9 cellular contexts compared by ENCODE assay signal in genomic region chr14:70415788-70416187, GRCh38. TPM values are rescaled to one million over a fixed set of nuclear protein-coding genes. Genes with fewer than 3 reads are reported as not detected.
A peak's percentile ranks its signal among the peaks of the same experiment; 100 is the strongest.
DNase-seq lines count a peak whose midpoint lies in the region; ATAC-seq and TF ChIP-seq lines count a peak whose summit lies in the region.
"Had no signal": no experiment of that assay in that cellular context is flagged by ENCODE, and none has a peak within 500 bp of the region (broad histone marks: within the 10 kb centered on the region; RNA-seq: fewer than 3 reads in every experiment).

No MANE protein-coding gene starts in this region.

- no peak for DNase-seq in activated T-cell treated with anti-CD3 and anti-CD28 coated beads, Interleukin-2, amount 50 U/mL, for 72 hours
- DNase-seq in activated T-cell treated with anti-CD3 and anti-CD28 coated beads for 4 hours (no peak), left lung (no peak), tibial artery (no peak), AML-193 (lab: John Stamatoyannopoulos, UW) (no peak), NOMO-1 treated with DMSO at 0.1 percent for 48 hours (lab: John Stamatoyannopoulos, UW; ENCODE audit: unreplicated experiment) (no peak), testis (no peak)
- DNase-seq in activated naive CD8-positive, alpha-beta T cell treated with anti-CD3 and anti-CD28 coated beads, Interleukin-2, amount 10 ng/mL, durations not matched to agents 7 days and 5 days, result no peak
- DNase-seq: cortex of kidney had no signal

- H3K27me3 Mint-ChIP-seq in activated T-cell treated with anti-CD3 and anti-CD28 coated beads, Interleukin-2, amount 50 U/mL, for 72 hours (ENCODE audit: low read depth), result no peaks in the 10 kb centered on the region
- H3K27me3 Mint-ChIP-seq in activated naive CD8-positive, alpha-beta T cell treated with anti-CD3 and anti-CD28 coated beads, Interleukin-2, amount 10 ng/mL, durations not matched to agents 7 days and 5 days, result no peaks in the 10 kb centered on the region

- H3K4me3 ChIP-seq in left lung, result peak overlapping the region in 1 of 2 donors; percentile 64
- peak overlapping the region; percentile 79 to 86 for H3K4me3 ChIP-seq in tibial artery
- no peak overlapping the region for H3K4me3 ChIP-seq in testis

- no peak for TF ChIP-seq POLR2A in testis (IDR thresholded peaks at IDR 0.05)

- H3K4me1 ChIP-seq in left lung (peaks cover 5 to 13% of the 10 kb centered on the region in 2 donors), tibial artery (peaks cover 0 to 16% (median 7%) of the 10 kb centered on the region in 4 donors), testis (peaks cover 7% of the 10 kb centered on the region)

- peaks cover 0 to 2% of the 10 kb centered on the region in 2 donors for H3K36me3 Mint-ChIP-seq in activated T-cell treated with anti-CD3 and anti-CD28 coated beads, Interleukin-2, amount 50 U/mL, for 72 hours (ENCODE audit: insufficient read depth in 2 of 2)
- H3K36me3 Mint-ChIP-seq in activated naive CD8-positive, alpha-beta T cell treated with anti-CD3 and anti-CD28 coated beads, Interleukin-2, amount 10 ng/mL, durations not matched to agents 7 days and 5 days, result peaks cover 4% of the 10 kb centered on the region

- peaks cover 24% of the 10 kb centered on the region for H3K4me1 Mint-ChIP-seq in activated T-cell treated with anti-CD3 and anti-CD28 coated beads, Interleukin-2, amount 50 U/mL, for 72 hours (ENCODE audit: low read depth)
- peaks cover 17% of the 10 kb centered on the region for H3K4me1 Mint-ChIP-seq in activated naive CD8-positive, alpha-beta T cell treated with anti-CD3 and anti-CD28 coated beads, Interleukin-2, amount 10 ng/mL, durations not matched to agents 7 days and 5 days

- intact Hi-C loops in left lung (cut with DNase I), result no loop called here
- intact Hi-C loops in tibial artery (cut with DNase I; ENCODE audit: low total_unique reads), result no loop called here
- intact Hi-C loops in testis (cut with DNase I; ENCODE audit: low total_unique reads), result no loop called here

- peak overlapping the region; percentile 78 to 98 for H3K4me3 Mint-ChIP-seq in activated T-cell treated with anti-CD3 and anti-CD28 coated beads, Interleukin-2, amount 50 U/mL, for 72 hours
- peak overlapping the region; percentile 84 for H3K4me3 Mint-ChIP-seq in activated naive CD8-positive, alpha-beta T cell treated with anti-CD3 and anti-CD28 coated beads, Interleukin-2, amount 10 ng/mL, durations not matched to agents 7 days and 5 days

- H3K9me3 ChIP-seq in left lung (no peaks in the 10 kb centered on the region), tibial artery (no peaks in the 10 kb centered on the region), testis (no peaks in the 10 kb centered on the region)

- H3K27ac Mint-ChIP-seq in activated T-cell treated with anti-CD3 and anti-CD28 coated beads, Interleukin-2, amount 50 U/mL, for 72 hours, result peak overlapping the region; percentile 92
- peak overlapping the region; percentile 54 for H3K27ac Mint-ChIP-seq in activated naive CD8-positive, alpha-beta T cell treated with anti-CD3 and anti-CD28 coated beads, Interleukin-2, amount 10 ng/mL, durations not matched to agents 7 days and 5 days

- POLR2A ChIA-PET in activated naive CD8-positive, alpha-beta T cell treated with anti-CD3 and anti-CD28 coated beads, Interleukin-2, amount 10 ng/mL, durations not matched to agents 7 days and 5 days (lab: Charles Lee), result no interaction called here

- 26 to 58% methylated on average over 2 of the region's 2 CpGs for WGBS in testis, 2 donors

- TF ChIP-seq CTCF in left lung (IDR thresholded peaks at IDR 0.05) (no peak), tibial artery (IDR thresholded peaks at IDR 0.05) (no peak), testis (IDR thresholded peaks at IDR 0.05) (no peak)

- no peak overlapping the region for H3K27ac ChIP-seq in left lung
- peak overlapping the region in 1 of 2 donors; percentile 78 for H3K27ac ChIP-seq in tibial artery
- H3K27ac ChIP-seq in testis, result no peak overlapping the region

- ATAC-seq in activated T-cell treated with anti-CD3 and anti-CD28 coated beads, Interleukin-2, amount 50 U/mL, for 72 hours (replicated peaks in 1 of 2), result no peak
- ATAC-seq in activated naive CD8-positive, alpha-beta T cell treated with anti-CD3 and anti-CD28 coated beads, Interleukin-2, amount 10 ng/mL, durations not matched to agents 7 days and 5 days (ENCODE audit: low read depth), result no peak
- ATAC-seq in left lung, result peak; percentile 23

- no peaks in the 10 kb centered on the region for H3K9me3 Mint-ChIP-seq in activated T-cell treated with anti-CD3 and anti-CD28 coated beads, Interleukin-2, amount 50 U/mL, for 72 hours
- no peaks in the 10 kb centered on the region for H3K9me3 Mint-ChIP-seq in activated naive CD8-positive, alpha-beta T cell treated with anti-CD3 and anti-CD28 coated beads, Interleukin-2, amount 10 ng/mL, durations not matched to agents 7 days and 5 days

- H3K36me3 ChIP-seq in left lung (no peaks in the 10 kb centered on the region), tibial artery (peaks cover 0 to 4% (median 3%) of the 10 kb centered on the region in 3 donors), testis (ENCODE audit: low read depth, missing control alignments) (no peaks in the 10 kb centered on the region)

- H3K27me3 ChIP-seq in left lung, result no peaks in the 10 kb centered on the region
- H3K27me3 ChIP-seq in tibial artery, result no peaks in the 10 kb centered on the region
- H3K27me3 ChIP-seq in testis, result no peaks in the 10 kb centered on the region

RNA-seq across cellular contexts. Expression of gene SYNJ2BP, which starts 1.1 kb away (rescaled TPM):
- total RNA-seq in activated T-cell treated with anti-CD3 and anti-CD28 coated beads, Interleukin-2, amount 50 U/mL, for 72 hours, result 1 to 10 TPM; 3.3 to 4.4 TPM
- 10 to 100 TPM; 14.9 to 15.3 TPM for total RNA-seq in activated naive CD8-positive, alpha-beta T cell treated with anti-CD3 and anti-CD28 coated beads, Interleukin-2, amount 10 ng/mL, durations not matched to agents 7 days and 5 days
- 10 to 100 TPM; 30.3 to 33.3 TPM for total RNA-seq in left lung
- total RNA-seq in testis, result 10 to 100 TPM; 16.2 to 21.9 TPM
- 59.9 TPM for polyA plus RNA-seq in testis (ENCODE audit: insufficient read depth, low read depth, low replicate concordance)

RNA-seq across cellular contexts. Expression of gene ADAM21, which starts 36.2 kb away (rescaled TPM):
- total RNA-seq in activated T-cell treated with anti-CD3 and anti-CD28 coated beads, Interleukin-2, amount 50 U/mL, for 72 hours, result under 1 TPM in 1 of 2 donors, not detected in 1; 0.14 TPM
- not detected for total RNA-seq in activated naive CD8-positive, alpha-beta T cell treated with anti-CD3 and anti-CD28 coated beads, Interleukin-2, amount 10 ng/mL, durations not matched to agents 7 days and 5 days
- total RNA-seq in left lung (under 1 TPM; 0.29 to 0.41 TPM), testis (10 to 100 TPM in 1 of 2 donors, 1 to 10 TPM in 1; 4.6 to 13.7 TPM)
- 15.6 TPM for polyA plus RNA-seq in testis (ENCODE audit: insufficient read depth, low read depth, low replicate concordance)

RNA-seq across cellular contexts. Expression of gene COX16, which starts 56.3 kb away (rescaled TPM):
- total RNA-seq in activated T-cell treated with anti-CD3 and anti-CD28 coated beads, Interleukin-2, amount 50 U/mL, for 72 hours, result 10 to 100 TPM; 39.2 to 39.3 TPM
- total RNA-seq in activated naive CD8-positive, alpha-beta T cell treated with anti-CD3 and anti-CD28 coated beads, Interleukin-2, amount 10 ng/mL, durations not matched to agents 7 days and 5 days, result 10 to 100 TPM; 32.5 to 40.2 TPM
- total RNA-seq in left lung (10 to 100 TPM; 27.6 to 35.8 TPM), testis (10 to 100 TPM; 13.3 to 17.8 TPM)
- polyA plus RNA-seq in testis (ENCODE audit: insufficient read depth, low read depth, low replicate concordance), result 24.9 TPM

Comparison
In these comparisons a context has a peak if more than half of its experiments do, and no peak if none do; other contexts are left out.
1. H3K4me3 ChIP-seq: peak in tibial artery (2 of 2); none in testis (0 of 2).